9 cellular contexts compared by ENCODE assay signal in the genomic region with DNA sequence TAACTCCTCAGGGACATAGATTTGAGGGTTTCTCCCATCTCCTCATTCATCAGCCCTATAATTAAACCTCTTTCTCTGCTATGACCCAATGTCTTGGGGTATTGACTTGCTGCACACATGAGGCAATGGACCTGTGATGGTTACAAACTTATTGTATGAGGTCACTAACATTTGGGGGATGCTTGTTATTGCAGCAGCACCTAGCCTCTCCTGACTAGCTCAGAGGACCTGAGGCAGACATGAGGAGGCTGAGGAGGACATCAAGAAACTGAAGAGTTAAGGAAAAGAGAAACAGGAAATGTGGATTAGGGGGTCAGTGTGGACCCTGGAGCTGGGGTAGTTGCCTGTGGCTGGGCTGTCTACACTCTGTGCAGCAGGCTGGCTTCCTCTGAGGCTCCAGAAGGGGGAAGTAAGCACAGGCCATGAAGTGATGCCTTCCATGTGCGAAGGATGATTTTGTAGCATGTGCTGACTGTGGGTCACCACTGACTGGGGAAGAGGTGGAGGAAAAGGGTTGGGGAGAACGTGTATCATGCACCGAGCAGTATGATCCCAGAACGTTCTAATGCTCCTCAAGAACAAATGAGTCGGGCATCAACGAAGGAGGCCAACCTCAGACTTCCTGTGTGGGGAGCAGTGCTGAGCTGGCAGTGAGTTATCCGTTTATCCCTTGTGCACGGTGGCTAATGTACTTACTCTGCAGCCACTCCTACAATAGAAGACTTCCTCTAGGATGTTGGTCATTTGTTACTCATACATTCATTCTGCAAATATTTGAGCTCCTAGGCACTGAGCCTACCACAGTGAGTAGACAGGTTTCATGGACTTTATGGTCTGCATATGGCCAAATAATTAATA. TPM values are rescaled to one million over a fixed set of nuclear protein-coding genes. Genes with fewer than 3 reads are reported as not detected.
A peak's percentile ranks its signal among the peaks of the same experiment; 100 is the strongest.
DNase-seq lines count a peak whose midpoint lies in the region; ATAC-seq and TF ChIP-seq lines count a peak whose summit lies in the region.
"Had no signal": no experiment of that assay in that cellular context is flagged by ENCODE, and none has a peak within 500 bp of the region (broad histone marks: within the 10 kb centered on the region; RNA-seq: fewer than 3 reads in every experiment).

No MANE protein-coding gene starts in this region.

- H3K4me3 Mint-ChIP-seq in stimulated activated effector memory CD8-positive, alpha-beta T cell treated with anti-CD3 and anti-CD28 coated beads, Interleukin-12 subunit alpha, Interleukin-12 subunit beta, amount 100 ng/mL, for 72 hours, result no peak overlapping the region
- H3K4me3 Mint-ChIP-seq: B cell had no signal

- H3K9me3 ChIP-seq in esophagus muscularis mucosa, result no peaks in the 10 kb centered on the region

- no peak overlapping the region for H3K27ac Mint-ChIP-seq in stimulated activated effector memory CD8-positive, alpha-beta T cell treated with anti-CD3 and anti-CD28 coated beads, Interleukin-12 subunit alpha, Interleukin-12 subunit beta, amount 100 ng/mL, for 72 hours
- H3K27ac Mint-ChIP-seq: B cell had no signal

- TF ChIP-seq EP300 in esophagus muscularis mucosa (IDR thresholded peaks at IDR 0.05), result no peak

- 55% methylated on average over 8 of the region's 8 CpGs for WGBS in esophagus muscularis mucosa

- H3K4me1 Mint-ChIP-seq in stimulated activated effector memory CD8-positive, alpha-beta T cell treated with anti-CD3 and anti-CD28 coated beads, Interleukin-12 subunit alpha, Interleukin-12 subunit beta, amount 100 ng/mL, for 72 hours, result peaks cover 18% of the 10 kb centered on the region

- no peaks in the 10 kb centered on the region for H3K36me3 Mint-ChIP-seq in stimulated activated effector memory CD8-positive, alpha-beta T cell treated with anti-CD3 and anti-CD28 coated beads, Interleukin-12 subunit alpha, Interleukin-12 subunit beta, amount 100 ng/mL, for 72 hours

- ATAC-seq in SK-N-SH treated with all-trans-retinoic acid at 6 μM for 48 hours (peak; percentile 84), GM18861 (IDR thresholded peaks at IDR 0.05; ENCODE audit: unreplicated experiment) (no peak), GM21423 (IDR thresholded peaks at IDR 0.05; ENCODE audit: unreplicated experiment) (no peak)
- peak; percentile 90 for ATAC-seq in stimulated activated effector memory CD8-positive, alpha-beta T cell treated with anti-CD3 and anti-CD28 coated beads, Interleukin-12 subunit alpha, Interleukin-12 subunit beta, amount 100 ng/mL, for 72 hours

- H3K9me3 Mint-ChIP-seq in stimulated activated effector memory CD8-positive, alpha-beta T cell treated with anti-CD3 and anti-CD28 coated beads, Interleukin-12 subunit alpha, Interleukin-12 subunit beta, amount 100 ng/mL, for 72 hours, result peaks cover 4% of the 10 kb centered on the region

- no peaks in the 10 kb centered on the region for H3K36me3 ChIP-seq in esophagus muscularis mucosa

- TF ChIP-seq POLR2A in esophagus muscularis mucosa (IDR thresholded peaks at IDR 0.05; ENCODE audit: low read depth), result no peak

- H3K4me3 ChIP-seq in esophagus muscularis mucosa, result no peak overlapping the region

- peak; percentile 45 for DNase-seq in activated CD4-positive, alpha-beta T cell treated with anti-CD3 and anti-CD28 coated beads for 48 hours
- no peak for DNase-seq in activated CD4-positive, alpha-beta T cell treated with anti-CD3 and anti-CD28 coated beads, Interleukin-2, amount 50 U/mL, for 4 hours
- DNase-seq in esophagus muscularis mucosa (ENCODE audit: extremely low spot score) (peak; percentile 90), GM19240 (ENCODE audit: insufficient read length, low spot score) (no peak)
- no peak for DNase-seq in stimulated activated effector memory CD8-positive, alpha-beta T cell treated with anti-CD3 and anti-CD28 coated beads, Interleukin-12 subunit alpha, Interleukin-12 subunit beta, amount 100 ng/mL, for 72 hours (ENCODE audit: low spot score in 2 of 2)

- H3K27me3 ChIP-seq in esophagus muscularis mucosa, result no peaks in the 10 kb centered on the region

- intact Hi-C loops in esophagus muscularis mucosa (cut with DNase I), result loop anchor here (10.0 kb wide), 1 partner anchor 308 kb away; no protein-coding TSS in a partner anchor

- H3K27ac ChIP-seq in esophagus muscularis mucosa (replicated peaks in 1 of 4), result peak overlapping the region in 1 of 4 donors; percentile 53

- peaks cover 13 to 42% (median 33%) of the 10 kb centered on the region in 4 donors for H3K4me1 ChIP-seq in esophagus muscularis mucosa

- no peak for TF ChIP-seq CTCF in esophagus muscularis mucosa (IDR thresholded peaks at IDR 0.05)

TF ChIP-seq in SK-N-SH treated with all-trans-retinoic acid at 6 μM for 48 hours, 23 proteins besides CTCF, POLR2A, EP300 and RAD21:
- no peak for TF ChIP-seq ZNF565 (CRISPR knock-in tag; conservative IDR thresholded peaks at IDR 0.05; ENCODE audit: low read depth)
- TF ChIP-seq OSR1 (CRISPR knock-in tag; IDR thresholded peaks at IDR 0.05), result peak; percentile 82; the same call in 1 of the 2 replicates
- TF ChIP-seq, protein P1, sequence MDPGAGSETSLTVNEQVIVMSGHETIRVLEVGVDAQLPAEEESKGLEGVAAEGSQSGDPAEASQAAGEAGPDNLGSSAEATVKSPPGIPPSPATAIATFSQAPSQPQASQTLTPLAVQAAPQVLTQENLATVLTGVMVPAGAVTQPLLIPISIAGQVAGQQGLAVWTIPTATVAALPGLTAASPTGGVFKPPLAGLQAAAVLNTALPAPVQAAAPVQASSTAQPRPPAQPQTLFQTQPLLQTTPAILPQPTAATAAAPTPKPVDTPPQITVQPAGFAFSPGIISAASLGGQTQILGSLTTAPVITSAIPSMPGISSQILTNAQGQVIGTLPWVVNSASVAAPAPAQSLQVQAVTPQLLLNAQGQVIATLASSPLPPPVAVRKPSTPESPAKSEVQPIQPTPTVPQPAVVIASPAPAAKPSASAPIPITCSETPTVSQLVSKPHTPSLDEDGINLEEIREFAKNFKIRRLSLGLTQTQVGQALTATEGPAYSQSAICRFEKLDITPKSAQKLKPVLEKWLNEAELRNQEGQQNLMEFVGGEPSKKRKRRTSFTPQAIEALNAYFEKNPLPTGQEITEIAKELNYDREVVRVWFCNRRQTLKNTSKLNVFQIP (CRISPR knock-in tag; IDR thresholded peaks at IDR 0.05; ENCODE audit: borderline replicate concordance, low read depth), result 0 out of 2 replicates have a peak, but pooled peaks have one; percentile 18
- no peak for TF ChIP-seq ARNTL (CRISPR knock-in tag; IDR thresholded peaks at IDR 0.05; ENCODE audit: borderline replicate concordance, low read depth)
- 0 out of 2 replicates have a peak, but pooled peaks have one; percentile 37 for TF ChIP-seq ZFP3 (CRISPR knock-in tag; IDR thresholded peaks at IDR 0.05)
- no peak for TF ChIP-seq BACH2 (CRISPR knock-in tag; IDR thresholded peaks at IDR 0.05; ENCODE audit: borderline replicate concordance)
TF ChIP-seq in SK-N-SH treated with all-trans-retinoic acid at 6 μM for 48 hours: peak in this region for 3.

RNA-seq across cellular contexts. Expression of a gene that starts 42.1 kb away (rescaled TPM):
- under 1 TPM in 1 of 4 donors, not detected in 3; 0.91 TPM for total RNA-seq in esophagus muscularis mucosa
- total RNA-seq: B cell had no signal

Comparison
In these comparisons a context has a peak if more than half of its experiments do, and no peak if none do; other contexts are left out.
1. DNase-seq: peak in activated CD4-positive, alpha-beta T cell treated with anti-CD3 and anti-CD28 coated beads for 48 hours (single experiment) and esophagus muscularis mucosa (single experiment); none in activated CD4-positive, alpha-beta T cell treated with anti-CD3 and anti-CD28 coated beads, Interleukin-2, amount 50 U/mL, for 4 hours (0 of 2), stimulated activated effector memory CD8-positive, alpha-beta T cell treated with anti-CD3 and anti-CD28 coated beads, Interleukin-12 subunit alpha, Interleukin-12 subunit beta, amount 100 ng/mL, for 72 hours (0 of 2) and GM19240 (single experiment).
2. ATAC-seq: peak in SK-N-SH treated with all-trans-retinoic acid at 6 μM for 48 hours (single experiment) and stimulated activated effector memory CD8-positive, alpha-beta T cell treated with anti-CD3 and anti-CD28 coated beads, Interleukin-12 subunit alpha, Interleukin-12 subunit beta, amount 100 ng/mL, for 72 hours (single experiment); none in GM18861 (single experiment) and GM21423 (single experiment).